In genomic region chr1:230831706-230832105, GRCh38 we compare ENCODE assay signal across 22 cellular contexts.
"Had no signal": no experiment of that assay in that cellular context is flagged by ENCODE, and none has a peak within 500 bp of the region (broad histone marks: within the 10 kb centered on the region; RNA-seq: fewer than 3 reads in every experiment).

No MANE protein-coding gene starts in this region.

- H3K36me3 Mint-ChIP-seq: activated naive CD8-positive, alpha-beta T cell treated with anti-CD3 and anti-CD28 coated beads, Interleukin-2, amount 10 ng/mL, durations not matched to agents 7 days and 5 days had no signal

- DNase-seq: activated B cell treated with CpG ODN at 0.5 μM for 24 hours; activated CD4-positive, alpha-beta T cell treated with anti-CD3 and anti-CD28 coated beads for 36 hours; activated CD4-positive, alpha-beta T cell treated with anti-CD3 and anti-CD28 coated beads, Interleukin-2, amount 50 U/mL, for 48 hours; activated CD8-positive, alpha-beta memory T cell treated with anti-CD3 and anti-CD28 coated beads, Interleukin-2, amount 50 U/mL, for 48 hours; activated naive CD4-positive, alpha-beta T cell treated with Interleukin-2 at 50 U/mL for 16 hours; activated naive CD8-positive, alpha-beta T cell treated with anti-CD3 and anti-CD28 coated beads, Interleukin-2, amount 10 ng/mL, durations not matched to agents 7 days and 5 days; activated T-cell treated with anti-CD3 and anti-CD28 coated beads, Interleukin-2, amount 50 U/mL, for 48 hours; anterior cingulate cortex; body of pancreas; effector CD4-positive, alpha-beta T cell; foreskin keratinocyte; kidney glomerular epithelial cell; left lung; posterior cingulate gyrus; sigmoid colon; stimulated activated CD4-positive, alpha-beta T cell treated with anti-CD3 and anti-CD28 coated beads, Interleukin-2, amount 100 ng/mL, for 48 hours; stimulated activated naive CD4-positive, alpha-beta T cell; upper lobe of left lung had no signal

- H3K27ac ChIP-seq: body of pancreas, cardiac muscle cell, foreskin keratinocyte, left lung, sigmoid colon, thoracic aorta, upper lobe of left lung had no signal

- ATAC-seq: activated CD4-positive, alpha-beta T cell treated with anti-CD3 and anti-CD28 coated beads for 36 hours; body of pancreas; left lung had no signal

- H3K27ac Mint-ChIP-seq: activated B cell treated with CpG ODN at 0.5 μM for 24 hours; activated CD4-positive, alpha-beta T cell treated with anti-CD3 and anti-CD28 coated beads for 36 hours; activated naive CD8-positive, alpha-beta T cell treated with anti-CD3 and anti-CD28 coated beads, Interleukin-2, amount 10 ng/mL, durations not matched to agents 7 days and 5 days; dendritic cell treated with granulocyte-macrophage colony-stimulating factor and Interleukin-4, amounts not matched to agents 40 ng/mL and 50 ng/mL, for 4 days; T-helper 1 cell treated with Interleukin-12 subunit alpha and Interleukin-12 subunit beta and Interleukin-4 antibody, amounts not matched to agents 30 μg/mL and 1 μg/mL, for 36 hours had no signal

- H3K4me3 ChIP-seq: body of pancreas, cardiac muscle cell, left lung, sigmoid colon, thoracic aorta, upper lobe of left lung had no signal

- H3K4me1 Mint-ChIP-seq: activated B cell treated with CpG ODN at 0.5 μM for 24 hours; activated CD4-positive, alpha-beta T cell treated with anti-CD3 and anti-CD28 coated beads for 36 hours; activated naive CD8-positive, alpha-beta T cell treated with anti-CD3 and anti-CD28 coated beads, Interleukin-2, amount 10 ng/mL, durations not matched to agents 7 days and 5 days had no signal

- H3K36me3 ChIP-seq: cardiac muscle cell, left lung, thoracic aorta, upper lobe of left lung had no signal

- H3K27me3 ChIP-seq: body of pancreas, cardiac muscle cell, foreskin keratinocyte, left lung, sigmoid colon, upper lobe of left lung had no signal

- H3K4me3 Mint-ChIP-seq: activated B cell treated with CpG ODN at 0.5 μM for 24 hours; activated CD4-positive, alpha-beta T cell treated with anti-CD3 and anti-CD28 coated beads for 36 hours; activated naive CD8-positive, alpha-beta T cell treated with anti-CD3 and anti-CD28 coated beads, Interleukin-2, amount 10 ng/mL, durations not matched to agents 7 days and 5 days; dendritic cell treated with granulocyte-macrophage colony-stimulating factor and Interleukin-4, amounts not matched to agents 40 ng/mL and 50 ng/mL, for 4 days; T-helper 1 cell treated with Interleukin-12 subunit alpha and Interleukin-12 subunit beta and Interleukin-4 antibody, amounts not matched to agents 30 μg/mL and 1 μg/mL, for 36 hours had no signal

- H3K9me3 Mint-ChIP-seq: dendritic cell treated with granulocyte-macrophage colony-stimulating factor and Interleukin-4, amounts not matched to agents 40 ng/mL and 50 ng/mL, for 4 days; T-helper 1 cell treated with Interleukin-12 subunit alpha and Interleukin-12 subunit beta and Interleukin-4 antibody, amounts not matched to agents 30 μg/mL and 1 μg/mL, for 36 hours had no signal

- H3K9me3 ChIP-seq: body of pancreas, left lung, sigmoid colon, thoracic aorta, upper lobe of left lung had no signal

- H3K4me1 ChIP-seq: foreskin keratinocyte, left lung had no signal
